Comparison of ENCODE assay signal across 17 cellular contexts in the genomic region with DNA sequence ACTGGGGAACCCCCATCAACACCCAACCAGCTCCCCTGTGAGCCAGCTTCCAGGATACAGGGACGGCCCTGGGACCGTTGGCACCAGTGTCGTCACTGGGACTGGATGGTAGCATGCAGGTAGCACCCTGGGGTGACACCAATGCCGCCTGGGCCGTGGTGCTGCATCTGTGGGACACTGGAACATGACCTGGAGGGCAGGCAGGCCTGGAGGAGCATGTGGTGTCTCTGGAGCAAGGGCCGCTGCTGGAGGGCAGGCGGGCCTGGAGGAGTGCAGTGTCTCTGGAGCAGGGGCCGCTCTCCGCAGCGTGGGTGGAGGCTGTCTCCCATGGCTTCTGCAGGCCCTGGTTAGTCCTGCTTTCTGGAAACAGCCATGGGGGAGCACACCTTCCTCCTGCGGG. TPM values are rescaled to one million over a fixed set of nuclear protein-coding genes. Genes with fewer than 3 reads are reported as not detected.
DNase-seq lines count a peak whose midpoint lies in the region; ATAC-seq and TF ChIP-seq lines count a peak whose summit lies in the region.
"Had no signal": no experiment of that assay in that cellular context is flagged by ENCODE, and none has a peak within 500 bp of the region (broad histone marks: within the 10 kb centered on the region; RNA-seq: fewer than 3 reads in every experiment).

No MANE protein-coding gene starts in this region.

- H3K27me3 ChIP-seq in CD8-positive, alpha-beta memory T cell (ENCODE audit: insufficient read depth, low read length, poor library complexity, severe bottlenecking) = no peaks in the 10 kb centered on the region

- no peak overlapping the region for H3K4me3 Mint-ChIP-seq in CD8-positive, alpha-beta memory T cell
- H3K4me3 Mint-ChIP-seq in T-helper 17 cell = no peak overlapping the region
- no peak overlapping the region for H3K4me3 Mint-ChIP-seq in osteocyte (ENCODE audit: unreplicated experiment)
- H3K4me3 Mint-ChIP-seq in Calu3 (ENCODE audit: low read depth, unreplicated experiment) = no peak overlapping the region
- H3K4me3 Mint-ChIP-seq: dendritic cell treated with granulocyte-macrophage colony-stimulating factor and Interleukin-4, amounts not matched to agents 40 ng/mL and 50 ng/mL, for 4 days had no signal

- no peaks in the 10 kb centered on the region for H3K9me3 ChIP-seq in CD8-positive, alpha-beta memory T cell (ENCODE audit: low read length)
- H3K9me3 ChIP-seq in T-helper 17 cell (ENCODE audit: control insufficient read depth, low read length, poor library complexity, severe bottlenecking) = no peaks in the 10 kb centered on the region
- H3K9me3 ChIP-seq: prostate gland had no signal

- peaks cover 17% of the 10 kb centered on the region for H3K4me1 ChIP-seq in CD8-positive, alpha-beta memory T cell (ENCODE audit: insufficient read depth, low read length)
- H3K4me1 ChIP-seq: prostate gland had no signal

- POLR2A ChIA-PET in CD8-positive, alpha-beta memory T cell (lab: Charles Lee) = no interaction called here

- no peak for ATAC-seq in T-helper 17 cell
- no peak for ATAC-seq in Right ventricle myocardium superior (ENCODE audit: poor library complexity)
- ATAC-seq in HG02610 (IDR thresholded peaks at IDR 0.05; ENCODE audit: unreplicated experiment) = no peak
- ATAC-seq: K562 had no signal

- H3K36me3 ChIP-seq in CD8-positive, alpha-beta memory T cell (ENCODE audit: insufficient read depth, low read length) = peaks cover 10% of the 10 kb centered on the region
- H3K36me3 ChIP-seq: prostate gland had no signal

- DNase-seq in CD8-positive, alpha-beta memory T cell = peak in 3 of 5 donors; percentile 0 to 39 (median 0)
- DNase-seq in T-helper 17 cell = peak in 2 of 3 donors; percentile 5 to 9
- peak; percentile 26 for DNase-seq in Right ventricle myocardium superior
- DNase-seq in osteocyte (ENCODE audit: extremely low spot score, unreplicated experiment) = peak; percentile 84
- no peak for DNase-seq in DMS153 (lab: John Stamatoyannopoulos, UW)
- no peak for DNase-seq in activated CD4-positive, alpha-beta T cell treated with anti-CD3 and anti-CD28 coated beads, Interleukin-2, amount 50 U/mL, for 1 hour
- DNase-seq in Calu3 = no peak
- DNase-seq: activated CD4-positive, alpha-beta T cell treated with anti-CD3 and anti-CD28 coated beads, Interleukin-2, amount 50 U/mL, for 4 hours; AML-193; NCI-H1694; NCI-H526 treated with DMSO at 0.1 percent for 48 hours; RPMI8226; stimulated activated CD4-positive, alpha-beta T cell treated with anti-CD3 and anti-CD28 coated beads, Interleukin-1b, Interleukin-23, amount 100 ng/mL, for 48 hours had no signal

- H3K27ac ChIP-seq in CD8-positive, alpha-beta memory T cell (ENCODE audit: low read depth, low read length) = no peak overlapping the region
- H3K27ac ChIP-seq: prostate gland had no signal

- no peaks in the 10 kb centered on the region for H3K9me3 Mint-ChIP-seq in CD8-positive, alpha-beta memory T cell
- H3K9me3 Mint-ChIP-seq in osteocyte (ENCODE audit: unreplicated experiment) = no peaks in the 10 kb centered on the region
- H3K9me3 Mint-ChIP-seq in Calu3 (ENCODE audit: low read depth, unreplicated experiment) = no peaks in the 10 kb centered on the region
- H3K9me3 Mint-ChIP-seq: dendritic cell treated with granulocyte-macrophage colony-stimulating factor and Interleukin-4, amounts not matched to agents 40 ng/mL and 50 ng/mL, for 4 days had no signal

- no peak overlapping the region for H3K4me3 ChIP-seq in CD8-positive, alpha-beta memory T cell (ENCODE audit: low read length)
- H3K4me3 ChIP-seq: K562, prostate gland had no signal

- CTCF ChIA-PET in CD8-positive, alpha-beta memory T cell (lab: Charles Lee) = no interaction called here
- CTCF ChIA-PET in Calu3 (lab: Charles Lee) = no interaction called here

- TF ChIP-seq CTCF in osteocyte (IDR thresholded peaks at IDR 0.05) (no peak), Calu3 (IDR thresholded peaks at IDR 0.05; ENCODE audit: unreplicated experiment) (no peak)

- H3K27me3 Mint-ChIP-seq in CD8-positive, alpha-beta memory T cell = no peaks in the 10 kb centered on the region
- no peaks in the 10 kb centered on the region for H3K27me3 Mint-ChIP-seq in T-helper 17 cell
- no peaks in the 10 kb centered on the region for H3K27me3 Mint-ChIP-seq in osteocyte (ENCODE audit: unreplicated experiment)
- H3K27me3 Mint-ChIP-seq in Calu3 (ENCODE audit: unreplicated experiment) = no peaks in the 10 kb centered on the region
- H3K27me3 Mint-ChIP-seq: dendritic cell treated with granulocyte-macrophage colony-stimulating factor and Interleukin-4, amounts not matched to agents 40 ng/mL and 50 ng/mL, for 4 days had no signal

- peaks cover 59 to 85% (median 64%) of the 10 kb centered on the region in 3 donors for H3K4me1 Mint-ChIP-seq in CD8-positive, alpha-beta memory T cell
- H3K4me1 Mint-ChIP-seq in T-helper 17 cell = peaks cover 22% of the 10 kb centered on the region
- H3K4me1 Mint-ChIP-seq in osteocyte (ENCODE audit: unreplicated experiment) = peaks cover 6% of the 10 kb centered on the region
- H3K4me1 Mint-ChIP-seq in Calu3 (ENCODE audit: low read depth, unreplicated experiment) = peaks cover under 1% of the 10 kb centered on the region

- peaks cover 0 to 72% (median 10%) of the 10 kb centered on the region in 3 donors for H3K36me3 Mint-ChIP-seq in CD8-positive, alpha-beta memory T cell
- no peaks in the 10 kb centered on the region for H3K36me3 Mint-ChIP-seq in T-helper 17 cell (ENCODE audit: low read depth)
- H3K36me3 Mint-ChIP-seq in osteocyte (ENCODE audit: unreplicated experiment) = peaks cover 3% of the 10 kb centered on the region
- H3K36me3 Mint-ChIP-seq in Calu3 (ENCODE audit: insufficient read depth, unreplicated experiment) = peaks cover 5% of the 10 kb centered on the region

- intact Hi-C loops in Right ventricle myocardium superior (cut with DNase I) = no loop called here
- intact Hi-C loops in Calu3 (cut with micrococcal nuclease; ENCODE audit: unreplicated experiment) = no loop called here

- no TSS peak for BruUV-seq in Calu3 (replicated peaks; lab: Mats Ljungman, UMichigan)

- H3K27ac Mint-ChIP-seq in CD8-positive, alpha-beta memory T cell = peak overlapping the region in 3 of 8 donors; percentile 27 to 84 (median 46)
- no peak overlapping the region for H3K27ac Mint-ChIP-seq in T-helper 17 cell
- no peak overlapping the region for H3K27ac Mint-ChIP-seq in osteocyte (ENCODE audit: unreplicated experiment)
- H3K27ac Mint-ChIP-seq in Calu3 (ENCODE audit: unreplicated experiment) = no peak overlapping the region
- H3K27ac Mint-ChIP-seq: dendritic cell treated with granulocyte-macrophage colony-stimulating factor and Interleukin-4, amounts not matched to agents 40 ng/mL and 50 ng/mL, for 4 days had no signal

RNA-seq across cellular contexts. Expression of a gene that starts 13.1 kb away (rescaled TPM):
- total RNA-seq in CD8-positive, alpha-beta memory T cell = 100 to 1,000 TPM in 1 of 2 experiments, 10 to 100 TPM in 1; 92.5 to 101 TPM
- polyA plus RNA-seq in CD8-positive, alpha-beta memory T cell = 95.9 TPM
- total RNA-seq in T-helper 17 cell (10 to 100 TPM; 23.4 to 24.8 TPM), Right ventricle myocardium superior (11.5 TPM), osteocyte (37.9 and 39.9 TPM in 2 replicates), Calu3 (2022) (42.3 and 43.8 TPM in 2 replicates)

Comparison
In these comparisons a context has a peak if more than half of its experiments do, and no peak if none do; other contexts are left out.
1. DNase-seq: peak in CD8-positive, alpha-beta memory T cell (3 of 5), T-helper 17 cell (2 of 3), Right ventricle myocardium superior (single experiment) and osteocyte (single experiment); none in DMS153 (single experiment), activated CD4-positive, alpha-beta T cell treated with anti-CD3 and anti-CD28 coated beads, Interleukin-2, amount 50 U/mL, for 1 hour (single experiment) and Calu3 (single experiment).